9 cellular contexts compared by ENCODE assay signal in genomic region chr1:203328714-203329122, GRCh38. TPM values are rescaled to one million over a fixed set of nuclear protein-coding genes. Genes with fewer than 3 reads are reported as not detected.
A peak's percentile ranks its signal among the peaks of the same experiment; 100 is the strongest.
DNase-seq lines count a peak whose midpoint lies in the region; ATAC-seq and TF ChIP-seq lines count a peak whose summit lies in the region.
"Had no signal": no experiment of that assay in that cellular context is flagged by ENCODE, and none has a peak within 500 bp of the region (broad histone marks: within the 10 kb centered on the region; RNA-seq: fewer than 3 reads in every experiment).

No MANE protein-coding gene starts in this region.

- H3K27me3 ChIP-seq in brain microvascular endothelial cell (replicated peaks) = peaks cover 24% of the 10 kb centered on the region

- TF ChIP-seq CTCF in brain microvascular endothelial cell (IDR thresholded peaks at IDR 0.05; ENCODE audit: low read depth, low read length, missing control alignments) = peak; percentile 18

- DNase-seq in NCI-H1417 (lab: John Stamatoyannopoulos, UW) (peak; percentile 54 to 91 (median 75)), NCI-H1417 treated with DMSO at 0.1 percent for 48 hours (lab: John Stamatoyannopoulos, UW) (no peak), NCI-H2081 (lab: John Stamatoyannopoulos, UW) (peak; percentile 86 to 97), brain microvascular endothelial cell (peak; percentile 47), retina (peak; percentile 48), cerebellum (ENCODE audit: low spot score) (no peak)
- DNase-seq in central memory CD4-positive, alpha-beta T cell = no peak
- DNase-seq: NCI-H1694 had no signal

- in situ Hi-C loops in brain microvascular endothelial cell (cut with HindIII; ENCODE audit: low pct_ligation_motif_present, low sequenced_read_pairs) = no loop called here

- no peak overlapping the region for H3K4me3 ChIP-seq in brain microvascular endothelial cell (ENCODE audit: low read depth, low read length)

- ATAC-seq in GM18909 (IDR thresholded peaks at IDR 0.05; ENCODE audit: poor library complexity, unreplicated experiment) = no peak

- no peak overlapping the region for H3K27ac ChIP-seq in brain microvascular endothelial cell

- no peaks in the 10 kb centered on the region for H3K36me3 ChIP-seq in brain microvascular endothelial cell (replicated peaks)

RNA-seq across cellular contexts. Expression of gene FMOD, which starts 22.2 kb away (rescaled TPM):
- 1.6 TPM for total RNA-seq in cerebellum

RNA-seq across cellular contexts. Expression of gene BTG2, which starts 23.4 kb away (rescaled TPM):
- 17.4 TPM for total RNA-seq in cerebellum

Comparison
In these comparisons a context has a peak if more than half of its experiments do, and no peak if none do; other contexts are left out.
1. DNase-seq: peak in NCI-H1417 (3 of 3), NCI-H2081 (2 of 2), brain microvascular endothelial cell (single experiment) and retina (single experiment); none in NCI-H1417 treated with DMSO at 0.1 percent for 48 hours (single experiment), central memory CD4-positive, alpha-beta T cell (single experiment) and cerebellum (single experiment).